ENCODE assay signal across 1 cellular context in the genomic region with DNA sequence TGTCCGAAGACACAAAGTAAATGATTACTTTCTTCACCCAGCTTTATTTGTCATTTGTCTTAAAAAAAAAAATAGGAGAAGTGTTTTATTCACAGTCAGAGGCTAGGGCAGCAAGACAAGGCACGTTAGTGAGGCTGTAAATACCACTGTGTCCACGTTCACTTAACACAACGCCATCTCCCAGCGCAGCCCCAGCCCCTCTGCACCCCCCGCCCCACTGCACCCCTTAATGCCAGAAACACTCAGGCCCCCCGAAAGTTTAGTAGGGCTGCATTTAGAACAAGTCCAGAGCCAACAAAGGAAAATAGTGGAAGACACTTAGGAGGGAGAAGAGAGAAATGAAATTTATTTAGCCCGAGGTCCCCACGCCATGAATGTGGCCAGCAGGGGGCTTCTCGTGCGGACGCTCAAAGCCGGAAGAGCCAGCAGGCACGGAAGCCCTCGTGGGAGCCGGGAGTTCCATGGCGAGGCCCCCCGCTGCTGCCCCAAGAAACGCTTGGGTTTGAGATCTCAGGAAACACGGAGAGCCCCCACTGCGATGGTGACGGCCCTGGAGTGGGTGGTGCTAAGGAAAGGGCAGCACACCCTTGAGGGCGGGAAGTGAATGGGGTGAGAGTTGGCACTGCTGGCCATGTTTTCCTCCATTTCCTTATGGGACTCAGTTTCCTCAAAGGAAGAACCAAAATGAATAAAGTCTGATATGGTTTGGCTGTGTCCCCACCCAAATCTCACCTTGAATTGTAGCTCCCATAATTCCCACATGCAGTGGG.
TF ChIP-seq lines count a peak whose summit lies in the region.

No MANE protein-coding gene starts in this region.

TF ChIP-seq in K562, 482 proteins besides CTCF, POLR2A, EP300 and RAD21 (continued from another document and continues in another):
- TF ChIP-seq, protein P1, sequence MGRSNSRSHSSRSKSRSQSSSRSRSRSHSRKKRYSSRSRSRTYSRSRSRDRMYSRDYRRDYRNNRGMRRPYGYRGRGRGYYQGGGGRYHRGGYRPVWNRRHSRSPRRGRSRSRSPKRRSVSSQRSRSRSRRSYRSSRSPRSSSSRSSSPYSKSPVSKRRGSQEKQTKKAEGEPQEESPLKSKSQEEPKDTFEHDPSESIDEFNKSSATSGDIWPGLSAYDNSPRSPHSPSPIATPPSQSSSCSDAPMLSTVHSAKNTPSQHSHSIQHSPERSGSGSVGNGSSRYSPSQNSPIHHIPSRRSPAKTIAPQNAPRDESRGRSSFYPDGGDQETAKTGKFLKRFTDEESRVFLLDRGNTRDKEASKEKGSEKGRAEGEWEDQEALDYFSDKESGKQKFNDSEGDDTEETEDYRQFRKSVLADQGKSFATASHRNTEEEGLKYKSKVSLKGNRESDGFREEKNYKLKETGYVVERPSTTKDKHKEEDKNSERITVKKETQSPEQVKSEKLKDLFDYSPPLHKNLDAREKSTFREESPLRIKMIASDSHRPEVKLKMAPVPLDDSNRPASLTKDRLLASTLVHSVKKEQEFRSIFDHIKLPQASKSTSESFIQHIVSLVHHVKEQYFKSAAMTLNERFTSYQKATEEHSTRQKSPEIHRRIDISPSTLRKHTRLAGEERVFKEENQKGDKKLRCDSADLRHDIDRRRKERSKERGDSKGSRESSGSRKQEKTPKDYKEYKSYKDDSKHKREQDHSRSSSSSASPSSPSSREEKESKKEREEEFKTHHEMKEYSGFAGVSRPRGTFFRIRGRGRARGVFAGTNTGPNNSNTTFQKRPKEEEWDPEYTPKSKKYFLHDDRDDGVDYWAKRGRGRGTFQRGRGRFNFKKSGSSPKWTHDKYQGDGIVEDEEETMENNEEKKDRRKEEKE (IDR thresholded peaks at IDR 0.05; ENCODE audit: borderline replicate concordance in 1 of 2, control insufficient read depth in 1 of 2, low read depth in 2 of 2, low read length in 1 of 2): no peak
- TF ChIP-seq SMARCA5 (IDR thresholded peaks at IDR 0.05) (no peak), ZC3H4 (CRISPR knock-in tag; IDR thresholded peaks at IDR 0.05; ENCODE audit: borderline replicate concordance) (no peak), MAZ (CRISPR knock-in tag; conservative IDR thresholded peaks at IDR 0.05 in 1 of 2, IDR thresholded peaks at IDR 0.05 in 1 of 2) (no peak; a peak in 1 of 4 replicates), TEAD2 (tag; IDR thresholded peaks at IDR 0.05) (no peak), CTBP1 (IDR thresholded peaks at IDR 0.05; ENCODE audit: borderline replicate concordance) (peak; percentile 30; the same call in 1 of the 2 replicates), TRIM24 (IDR thresholded peaks at IDR 0.05) (no peak), ZEB2 (IDR thresholded peaks at IDR 0.05) (no peak), FOXJ3 (CRISPR knock-in tag; IDR thresholded peaks at IDR 0.05) (no peak), SREBF2 (CRISPR knock-in tag; IDR thresholded peaks at IDR 0.05) (no peak), ZNF57 (CRISPR knock-in tag; IDR thresholded peaks at IDR 0.05) (no peak), ZNF124 (CRISPR knock-in tag; IDR thresholded peaks at IDR 0.05) (no peak), NEUROD1 (IDR thresholded peaks at IDR 0.05; ENCODE audit: borderline replicate concordance, low read depth, low read length, partially characterized antibody) (no peak), ZNF311 (CRISPR knock-in tag; IDR thresholded peaks at IDR 0.05) (no peak), SETDB1 (IDR thresholded peaks at IDR 0.05; ENCODE audit: low read length) (no peak), OTX1 (CRISPR knock-in tag; IDR thresholded peaks at IDR 0.05) (no peak), TEAD4 (IDR thresholded peaks at IDR 0.05; ENCODE audit: low read length) (no peak), TEAD4 (CRISPR knock-in tag; IDR thresholded peaks at IDR 0.05; ENCODE audit: borderline replicate concordance) (no peak), GATAD2B (IDR thresholded peaks at IDR 0.05; ENCODE audit: borderline replicate concordance) (no peak), ZNF644 (tag; IDR thresholded peaks at IDR 0.05; ENCODE audit: low read depth) (no peak), DNMT1 (IDR thresholded peaks at IDR 0.05) (no peak), FOXK2 (conservative IDR thresholded peaks at IDR 0.05 in 1 of 2, IDR thresholded peaks at IDR 0.05 in 1 of 2; ENCODE audit: low read depth in 2 of 2) (no peak), CSDE1 (IDR thresholded peaks at IDR 0.05) (no peak), ZNF445 (CRISPR knock-in tag; IDR thresholded peaks at IDR 0.05; ENCODE audit: low read depth) (no peak), CC2D1A (IDR thresholded peaks at IDR 0.05) (no peak), TSC22D4 (tag; IDR thresholded peaks at IDR 0.05) (no peak)
- TF ChIP-seq, protein P2, sequence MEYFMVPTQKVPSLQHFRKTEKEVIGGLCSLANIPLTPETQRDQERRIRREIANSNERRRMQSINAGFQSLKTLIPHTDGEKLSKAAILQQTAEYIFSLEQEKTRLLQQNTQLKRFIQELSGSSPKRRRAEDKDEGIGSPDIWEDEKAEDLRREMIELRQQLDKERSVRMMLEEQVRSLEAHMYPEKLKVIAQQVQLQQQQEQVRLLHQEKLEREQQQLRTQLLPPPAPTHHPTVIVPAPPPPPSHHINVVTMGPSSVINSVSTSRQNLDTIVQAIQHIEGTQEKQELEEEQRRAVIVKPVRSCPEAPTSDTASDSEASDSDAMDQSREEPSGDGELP (CRISPR knock-in tag; IDR thresholded peaks at IDR 0.05; ENCODE audit: borderline replicate concordance): peak; percentile 40; the same call in 1 of the 2 replicates
- TF ChIP-seq, protein P3, sequence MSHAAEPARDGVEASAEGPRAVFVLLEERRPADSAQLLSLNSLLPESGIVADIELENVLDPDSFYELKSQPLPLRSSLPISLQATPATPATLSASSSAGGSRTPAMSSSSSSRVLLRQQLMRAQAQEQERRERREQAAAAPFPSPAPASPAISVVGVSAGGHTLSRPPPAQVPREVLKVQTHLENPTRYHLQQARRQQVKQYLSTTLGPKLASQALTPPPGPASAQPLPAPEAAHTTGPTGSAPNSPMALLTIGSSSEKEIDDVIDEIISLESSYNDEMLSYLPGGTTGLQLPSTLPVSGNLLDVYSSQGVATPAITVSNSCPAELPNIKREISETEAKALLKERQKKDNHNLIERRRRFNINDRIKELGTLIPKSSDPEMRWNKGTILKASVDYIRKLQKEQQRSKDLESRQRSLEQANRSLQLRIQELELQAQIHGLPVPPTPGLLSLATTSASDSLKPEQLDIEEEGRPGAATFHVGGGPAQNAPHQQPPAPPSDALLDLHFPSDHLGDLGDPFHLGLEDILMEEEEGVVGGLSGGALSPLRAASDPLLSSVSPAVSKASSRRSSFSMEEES (CRISPR knock-in tag; IDR thresholded peaks at IDR 0.05): no peak
- TF ChIP-seq, protein P4, sequence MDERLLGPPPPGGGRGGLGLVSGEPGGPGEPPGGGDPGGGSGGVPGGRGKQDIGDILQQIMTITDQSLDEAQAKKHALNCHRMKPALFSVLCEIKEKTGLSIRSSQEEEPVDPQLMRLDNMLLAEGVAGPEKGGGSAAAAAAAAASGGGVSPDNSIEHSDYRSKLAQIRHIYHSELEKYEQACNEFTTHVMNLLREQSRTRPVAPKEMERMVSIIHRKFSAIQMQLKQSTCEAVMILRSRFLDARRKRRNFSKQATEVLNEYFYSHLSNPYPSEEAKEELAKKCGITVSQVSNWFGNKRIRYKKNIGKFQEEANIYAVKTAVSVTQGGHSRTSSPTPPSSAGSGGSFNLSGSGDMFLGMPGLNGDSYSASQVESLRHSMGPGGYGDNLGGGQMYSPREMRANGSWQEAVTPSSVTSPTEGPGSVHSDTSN (CRISPR knock-in tag; IDR thresholded peaks at IDR 0.05; ENCODE audit: low read depth): no peak
- TF ChIP-seq, protein P4 (tag; conservative IDR thresholded peaks at IDR 0.05; ENCODE audit: low read depth): no peak
- TF ChIP-seq, protein P5, sequence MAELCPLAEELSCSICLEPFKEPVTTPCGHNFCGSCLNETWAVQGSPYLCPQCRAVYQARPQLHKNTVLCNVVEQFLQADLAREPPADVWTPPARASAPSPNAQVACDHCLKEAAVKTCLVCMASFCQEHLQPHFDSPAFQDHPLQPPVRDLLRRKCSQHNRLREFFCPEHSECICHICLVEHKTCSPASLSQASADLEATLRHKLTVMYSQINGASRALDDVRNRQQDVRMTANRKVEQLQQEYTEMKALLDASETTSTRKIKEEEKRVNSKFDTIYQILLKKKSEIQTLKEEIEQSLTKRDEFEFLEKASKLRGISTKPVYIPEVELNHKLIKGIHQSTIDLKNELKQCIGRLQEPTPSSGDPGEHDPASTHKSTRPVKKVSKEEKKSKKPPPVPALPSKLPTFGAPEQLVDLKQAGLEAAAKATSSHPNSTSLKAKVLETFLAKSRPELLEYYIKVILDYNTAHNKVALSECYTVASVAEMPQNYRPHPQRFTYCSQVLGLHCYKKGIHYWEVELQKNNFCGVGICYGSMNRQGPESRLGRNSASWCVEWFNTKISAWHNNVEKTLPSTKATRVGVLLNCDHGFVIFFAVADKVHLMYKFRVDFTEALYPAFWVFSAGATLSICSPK (IDR thresholded peaks at IDR 0.05; ENCODE audit: borderline replicate concordance): no peak
- TF ChIP-seq, protein P6, sequence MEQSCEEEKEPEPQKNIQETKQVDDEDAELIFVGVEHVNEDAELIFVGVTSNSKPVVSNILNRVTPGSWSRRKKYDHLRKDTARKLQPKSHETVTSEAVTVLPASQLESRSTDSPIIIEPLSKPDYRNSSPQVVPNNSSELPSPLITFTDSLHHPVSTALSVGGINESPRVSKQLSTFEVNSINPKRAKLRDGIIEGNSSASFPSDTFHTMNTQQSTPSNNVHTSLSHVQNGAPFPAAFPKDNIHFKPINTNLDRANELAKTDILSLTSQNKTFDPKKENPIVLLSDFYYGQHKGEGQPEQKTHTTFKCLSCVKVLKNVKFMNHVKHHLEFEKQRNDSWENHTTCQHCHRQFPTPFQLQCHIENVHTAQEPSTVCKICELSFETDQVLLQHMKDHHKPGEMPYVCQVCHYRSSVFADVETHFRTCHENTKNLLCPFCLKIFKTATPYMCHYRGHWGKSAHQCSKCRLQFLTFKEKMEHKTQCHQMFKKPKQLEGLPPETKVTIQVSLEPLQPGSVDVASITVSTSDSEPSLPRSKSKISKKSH (CRISPR knock-in tag; IDR thresholded peaks at IDR 0.05): no peak
- TF ChIP-seq, protein P7, sequence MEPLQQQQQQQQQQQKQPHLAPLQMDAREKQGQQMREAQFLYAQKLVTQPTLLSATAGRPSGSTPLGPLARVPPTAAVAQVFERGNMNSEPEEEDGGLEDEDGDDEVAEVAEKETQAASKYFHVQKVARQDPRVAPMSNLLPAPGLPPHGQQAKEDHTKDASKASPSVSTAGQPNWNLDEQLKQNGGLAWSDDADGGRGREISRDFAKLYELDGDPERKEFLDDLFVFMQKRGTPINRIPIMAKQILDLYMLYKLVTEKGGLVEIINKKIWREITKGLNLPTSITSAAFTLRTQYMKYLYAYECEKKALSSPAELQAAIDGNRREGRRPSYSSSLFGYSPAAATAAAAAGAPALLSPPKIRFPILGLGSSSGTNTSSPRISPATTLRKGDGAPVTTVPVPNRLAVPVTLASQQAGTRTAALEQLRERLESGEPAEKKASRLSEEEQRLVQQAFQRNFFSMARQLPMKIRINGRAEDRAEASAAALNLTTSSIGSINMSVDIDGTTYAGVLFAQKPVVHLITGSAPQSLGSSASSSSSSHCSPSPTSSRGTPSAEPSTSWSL (CRISPR knock-in tag; IDR thresholded peaks at IDR 0.05; ENCODE audit: borderline replicate concordance): no peak
- TF ChIP-seq, protein P8, sequence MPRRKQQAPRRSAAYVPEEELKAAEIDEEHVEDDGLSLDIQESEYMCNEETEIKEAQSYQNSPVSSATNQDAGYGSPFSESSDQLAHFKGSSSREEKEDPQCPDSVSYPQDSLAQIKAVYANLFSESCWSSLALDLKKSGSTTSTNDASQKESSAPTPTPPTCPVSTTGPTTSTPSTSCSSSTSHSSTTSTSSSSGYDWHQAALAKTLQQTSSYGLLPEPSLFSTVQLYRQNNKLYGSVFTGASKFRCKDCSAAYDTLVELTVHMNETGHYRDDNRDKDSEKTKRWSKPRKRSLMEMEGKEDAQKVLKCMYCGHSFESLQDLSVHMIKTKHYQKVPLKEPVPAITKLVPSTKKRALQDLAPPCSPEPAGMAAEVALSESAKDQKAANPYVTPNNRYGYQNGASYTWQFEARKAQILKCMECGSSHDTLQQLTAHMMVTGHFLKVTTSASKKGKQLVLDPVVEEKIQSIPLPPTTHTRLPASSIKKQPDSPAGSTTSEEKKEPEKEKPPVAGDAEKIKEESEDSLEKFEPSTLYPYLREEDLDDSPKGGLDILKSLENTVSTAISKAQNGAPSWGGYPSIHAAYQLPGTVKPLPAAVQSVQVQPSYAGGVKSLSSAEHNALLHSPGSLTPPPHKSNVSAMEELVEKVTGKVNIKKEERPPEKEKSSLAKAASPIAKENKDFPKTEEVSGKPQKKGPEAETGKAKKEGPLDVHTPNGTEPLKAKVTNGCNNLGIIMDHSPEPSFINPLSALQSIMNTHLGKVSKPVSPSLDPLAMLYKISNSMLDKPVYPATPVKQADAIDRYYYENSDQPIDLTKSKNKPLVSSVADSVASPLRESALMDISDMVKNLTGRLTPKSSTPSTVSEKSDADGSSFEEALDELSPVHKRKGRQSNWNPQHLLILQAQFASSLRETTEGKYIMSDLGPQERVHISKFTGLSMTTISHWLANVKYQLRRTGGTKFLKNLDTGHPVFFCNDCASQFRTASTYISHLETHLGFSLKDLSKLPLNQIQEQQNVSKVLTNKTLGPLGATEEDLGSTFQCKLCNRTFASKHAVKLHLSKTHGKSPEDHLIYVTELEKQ (CRISPR knock-in tag; IDR thresholded peaks at IDR 0.05): no peak
- TF ChIP-seq, protein P9, sequence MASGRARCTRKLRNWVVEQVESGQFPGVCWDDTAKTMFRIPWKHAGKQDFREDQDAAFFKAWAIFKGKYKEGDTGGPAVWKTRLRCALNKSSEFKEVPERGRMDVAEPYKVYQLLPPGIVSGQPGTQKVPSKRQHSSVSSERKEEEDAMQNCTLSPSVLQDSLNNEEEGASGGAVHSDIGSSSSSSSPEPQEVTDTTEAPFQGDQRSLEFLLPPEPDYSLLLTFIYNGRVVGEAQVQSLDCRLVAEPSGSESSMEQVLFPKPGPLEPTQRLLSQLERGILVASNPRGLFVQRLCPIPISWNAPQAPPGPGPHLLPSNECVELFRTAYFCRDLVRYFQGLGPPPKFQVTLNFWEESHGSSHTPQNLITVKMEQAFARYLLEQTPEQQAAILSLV (tag; IDR thresholded peaks at IDR 0.05): no peak
- TF ChIP-seq, protein P10, sequence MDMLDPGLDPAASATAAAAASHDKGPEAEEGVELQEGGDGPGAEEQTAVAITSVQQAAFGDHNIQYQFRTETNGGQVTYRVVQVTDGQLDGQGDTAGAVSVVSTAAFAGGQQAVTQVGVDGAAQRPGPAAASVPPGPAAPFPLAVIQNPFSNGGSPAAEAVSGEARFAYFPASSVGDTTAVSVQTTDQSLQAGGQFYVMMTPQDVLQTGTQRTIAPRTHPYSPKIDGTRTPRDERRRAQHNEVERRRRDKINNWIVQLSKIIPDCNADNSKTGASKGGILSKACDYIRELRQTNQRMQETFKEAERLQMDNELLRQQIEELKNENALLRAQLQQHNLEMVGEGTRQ (CRISPR knock-in tag; IDR thresholded peaks at IDR 0.05): no peak
